8 cellular contexts compared by ENCODE assay signal in genomic region chr2:218257390-218257981, GRCh38. TPM values are rescaled to one million over a fixed set of nuclear protein-coding genes. Genes with fewer than 3 reads are reported as not detected.
DNase-seq lines count a peak whose midpoint lies in the region; ATAC-seq and TF ChIP-seq lines count a peak whose summit lies in the region.

No MANE protein-coding gene starts in this region.

- H3K4me1 Mint-ChIP-seq in T-cell = peaks cover 13 to 33% (median 19%) of the 10 kb centered on the region in 3 donors
- H3K4me1 Mint-ChIP-seq in activated naive CD8-positive, alpha-beta T cell treated with anti-CD3 and anti-CD28 coated beads, Interleukin-2, amount 10 ng/mL, durations not matched to agents 7 days and 5 days = peaks cover 11% of the 10 kb centered on the region

- TF ChIP-seq CTCF in AG10803 (conservative IDR thresholded peaks at IDR 0.05; ENCODE audit: low read length) = peak; percentile 62

- peak overlapping the region; percentile 32 to 45 (median 39) for H3K4me3 Mint-ChIP-seq in T-cell
- H3K4me3 Mint-ChIP-seq in activated naive CD8-positive, alpha-beta T cell treated with anti-CD3 and anti-CD28 coated beads, Interleukin-2, amount 10 ng/mL, durations not matched to agents 7 days and 5 days = peak overlapping the region; percentile 35

- intact Hi-C loops in left colon (cut with DNase I, micrococcal nuclease) = no loop called here

- DNase-seq in AG10803 (ENCODE audit: low read depth) (no peak), T-cell (peak; percentile 20 to 71 (median 60)), left colon (peak in 1 of 2 donors; percentile 34), NCI-H748 treated with DMSO at 0.1 percent for 48 hours (lab: John Stamatoyannopoulos, UW) (no peak)
- DNase-seq in activated naive CD8-positive, alpha-beta T cell treated with anti-CD3 and anti-CD28 coated beads, Interleukin-2, amount 10 ng/mL, durations not matched to agents 7 days and 5 days = peak; percentile 65
- peak; percentile 29 to 48 for DNase-seq in stimulated activated CD8-positive, alpha-beta memory T cell treated with anti-CD3 and anti-CD28 coated beads, Interleukin-2, amount 100 ng/mL, for 1 hour (ENCODE audit: low read depth in 2 of 2)

- peaks cover 23% of the 10 kb centered on the region for H3K36me3 Mint-ChIP-seq in T-cell
- peaks cover 17% of the 10 kb centered on the region for H3K36me3 Mint-ChIP-seq in activated naive CD8-positive, alpha-beta T cell treated with anti-CD3 and anti-CD28 coated beads, Interleukin-2, amount 10 ng/mL, durations not matched to agents 7 days and 5 days

- POLR2A ChIA-PET in T-cell (lab: Charles Lee) = no interaction called here
- POLR2A ChIA-PET in activated naive CD8-positive, alpha-beta T cell treated with anti-CD3 and anti-CD28 coated beads, Interleukin-2, amount 10 ng/mL, durations not matched to agents 7 days and 5 days (lab: Charles Lee) = interaction anchor here (0.6 to 1.9 kb wide), 6 partner anchors 9 to 28 kb away, joined by 3 to 12 read pairs (median 5); no protein-coding TSS in a partner anchor

- H3K4me3 ChIP-seq in AG10803 (ENCODE audit: low read length) = no peak overlapping the region

- CTCF ChIA-PET in T-cell (lab: Charles Lee) = interaction anchor here (0.6 to 2.0 kb wide), 16 partner anchors 10 to 414 kb away, joined by 3 to 8 read pairs (median 4); partner anchors contain the start of genes AAMP (in 1 of the 2), CXCR1 (in 1 of the 2), PNKD (in 1 of the 2) and RNF25 (in 1 of the 2)

- H3K27me3 Mint-ChIP-seq in T-cell = no peaks in the 10 kb centered on the region
- no peaks in the 10 kb centered on the region for H3K27me3 Mint-ChIP-seq in activated naive CD8-positive, alpha-beta T cell treated with anti-CD3 and anti-CD28 coated beads, Interleukin-2, amount 10 ng/mL, durations not matched to agents 7 days and 5 days

- ATAC-seq in GM18907 (IDR thresholded peaks at IDR 0.05; ENCODE audit: unreplicated experiment) (peak; percentile 77), HG03135 (IDR thresholded peaks at IDR 0.05; ENCODE audit: unreplicated experiment) (peak; percentile 73), T-cell (replicated peaks in 1 of 4) (peak; percentile 62 to 66 (median 63)), left colon (peak; percentile 22)
- peak; percentile 76 for ATAC-seq in activated naive CD8-positive, alpha-beta T cell treated with anti-CD3 and anti-CD28 coated beads, Interleukin-2, amount 10 ng/mL, durations not matched to agents 7 days and 5 days (ENCODE audit: low read depth)

- peak overlapping the region; percentile 82 to 92 for H3K27ac Mint-ChIP-seq in T-cell
- H3K27ac Mint-ChIP-seq in activated naive CD8-positive, alpha-beta T cell treated with anti-CD3 and anti-CD28 coated beads, Interleukin-2, amount 10 ng/mL, durations not matched to agents 7 days and 5 days = peak overlapping the region; percentile 83

- H3K9me3 Mint-ChIP-seq in T-cell = no peaks in the 10 kb centered on the region
- no peaks in the 10 kb centered on the region for H3K9me3 Mint-ChIP-seq in activated naive CD8-positive, alpha-beta T cell treated with anti-CD3 and anti-CD28 coated beads, Interleukin-2, amount 10 ng/mL, durations not matched to agents 7 days and 5 days

RNA-seq across cellular contexts. Expression of gene GPBAR1, which starts 3.3 kb away (rescaled TPM):
- total RNA-seq in T-cell (1 to 10 TPM in 4 of 5 donors, under 1 TPM in 1; 0.89 to 2.7 (median 1.2) TPM), left colon (1 to 10 TPM; 1.8 to 3.0 TPM)
- total RNA-seq in activated naive CD8-positive, alpha-beta T cell treated with anti-CD3 and anti-CD28 coated beads, Interleukin-2, amount 10 ng/mL, durations not matched to agents 7 days and 5 days = under 1 TPM; 0.71 to 0.72 TPM

RNA-seq across cellular contexts. Expression of gene AAMP, which starts 12.5 kb away (rescaled TPM):
- total RNA-seq in T-cell (10 to 100 TPM; 46.2 to 71.3 (median 67.4) TPM), left colon (10 to 100 TPM; 96.2 to 97.2 TPM)
- total RNA-seq in activated naive CD8-positive, alpha-beta T cell treated with anti-CD3 and anti-CD28 coated beads, Interleukin-2, amount 10 ng/mL, durations not matched to agents 7 days and 5 days = 10 to 100 TPM; 45.2 to 51.7 TPM

RNA-seq across cellular contexts. Expression of gene PNKD, which starts 12.8 kb away (rescaled TPM):
- total RNA-seq in T-cell = 10 to 100 TPM; 17.4 to 33.1 (median 30.6) TPM
- total RNA-seq in activated naive CD8-positive, alpha-beta T cell treated with anti-CD3 and anti-CD28 coated beads, Interleukin-2, amount 10 ng/mL, durations not matched to agents 7 days and 5 days = 10 to 100 TPM; 33.9 to 36.3 TPM
- 100 to 1,000 TPM; 103 to 119 TPM for total RNA-seq in left colon

RNA-seq across cellular contexts. Expression of gene TMBIM1, which starts 34.8 kb away (rescaled TPM):
- total RNA-seq in T-cell (100 to 1,000 TPM in 3 of 5 donors, 10 to 100 TPM in 2; 78.8 to 166 (median 144) TPM), left colon (100 to 1,000 TPM; 317 to 426 TPM)
- total RNA-seq in activated naive CD8-positive, alpha-beta T cell treated with anti-CD3 and anti-CD28 coated beads, Interleukin-2, amount 10 ng/mL, durations not matched to agents 7 days and 5 days = 10 to 100 TPM; 61.0 to 71.5 TPM

RNA-seq across cellular contexts. Expression of gene ARPC2, which starts 40.5 kb away (rescaled TPM):
- total RNA-seq in T-cell (100 to 1,000 TPM; 347 to 487 (median 390) TPM), left colon (100 to 1,000 TPM; 304 to 347 TPM)
- total RNA-seq in activated naive CD8-positive, alpha-beta T cell treated with anti-CD3 and anti-CD28 coated beads, Interleukin-2, amount 10 ng/mL, durations not matched to agents 7 days and 5 days = 100 to 1,000 TPM; 707 to 735 TPM

Comparison
In these comparisons a context has a peak if more than half of its experiments do, and no peak if none do; other contexts are left out.
1. DNase-seq: peak in T-cell (34 of 34), activated naive CD8-positive, alpha-beta T cell treated with anti-CD3 and anti-CD28 coated beads, Interleukin-2, amount 10 ng/mL, durations not matched to agents 7 days and 5 days (single experiment) and stimulated activated CD8-positive, alpha-beta memory T cell treated with anti-CD3 and anti-CD28 coated beads, Interleukin-2, amount 100 ng/mL, for 1 hour (2 of 2); none in AG10803 (single experiment) and NCI-H748 treated with DMSO at 0.1 percent for 48 hours (single experiment).
2. ATAC-seq: peak in every context shown above with its lines; median percentile 77 in GM18907; 76 in activated naive CD8-positive, alpha-beta T cell treated with anti-CD3 and anti-CD28 coated beads, Interleukin-2, amount 10 ng/mL, durations not matched to agents 7 days and 5 days; 73 in HG03135; 63 in T-cell; 22 in left colon.